ENCODE assay signal across 22 cellular contexts in the genomic region with DNA sequence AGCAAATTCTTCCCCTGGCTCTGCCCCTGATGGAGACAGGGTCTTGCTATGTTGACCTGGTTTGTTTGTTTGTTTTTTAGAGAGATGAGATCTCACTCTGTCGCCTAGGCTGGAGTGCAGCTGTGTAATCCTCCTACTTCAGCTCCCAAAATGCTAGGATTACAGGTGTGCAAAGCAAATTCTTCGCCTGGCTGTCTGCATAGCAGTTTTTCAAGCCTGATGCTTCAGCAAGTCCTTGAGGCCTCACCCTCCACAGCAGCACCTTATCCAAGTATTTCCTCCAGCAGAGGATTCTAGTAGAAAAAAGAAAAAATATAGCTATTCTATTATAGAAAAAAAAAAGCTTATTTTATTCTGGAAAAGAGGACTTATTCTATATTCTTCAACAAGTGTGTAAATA.
"Had no signal": no experiment of that assay in that cellular context is flagged by ENCODE, and none has a peak within 500 bp of the region (broad histone marks: within the 10 kb centered on the region; RNA-seq: fewer than 3 reads in every experiment).

No MANE protein-coding gene starts in this region.

- H3K36me3 ChIP-seq: gastrocnemius medialis, neural progenitor cell, upper lobe of left lung had no signal

- ATAC-seq: activated CD8-positive, alpha-beta T cell treated with anti-CD3 and anti-CD28 coated beads for 36 hours; activated T-cell treated with anti-CD3 and anti-CD28 coated beads, Interleukin-2, amount 50 U/mL, for 4 hours; activated T-helper 17 cell treated with anti-CD3 and anti-CD28 coated beads, Interleukin-2, amount 50 U/mL, for 72 hours; gastrocnemius medialis; left cardiac atrium; naive thymus-derived CD8-positive, alpha-beta T cell; right cardiac atrium had no signal

- H3K9me3 ChIP-seq: gastrocnemius medialis, testis, upper lobe of left lung had no signal

- H2AFZ ChIP-seq: neural progenitor cell had no signal

- H3K27ac ChIP-seq: coronary artery, dorsolateral prefrontal cortex, gastrocnemius medialis, neural progenitor cell, testis, upper lobe of left lung had no signal

- H3K4me3 ChIP-seq: coronary artery, dorsolateral prefrontal cortex, gastrocnemius medialis, neural progenitor cell, testis, upper lobe of left lung had no signal

- H3K4me1 ChIP-seq: gastrocnemius medialis, neural progenitor cell, testis had no signal

- H3K27me3 ChIP-seq: dorsolateral prefrontal cortex, gastrocnemius medialis, neural progenitor cell, testis, upper lobe of left lung had no signal

- H3K4me2 ChIP-seq: neural progenitor cell had no signal

- H3K9ac ChIP-seq: neural progenitor cell had no signal

- FAIRE-seq: bronchial epithelial cell, keratinocyte had no signal

- DNase-seq: activated B cell treated with CpG ODN at 0.5 μM for 24 hours; activated CD4-positive, alpha-beta T cell treated with anti-CD3 and anti-CD28 coated beads, Interleukin-2, amount 50 U/mL, for 1 hour; activated CD8-positive, alpha-beta T cell treated with anti-CD3 and anti-CD28 coated beads for 36 hours; activated T-cell treated with anti-CD3 and anti-CD28 coated beads, Interleukin-2, amount 50 U/mL, for 4 hours; cerebellar nuclear complex; dorsolateral prefrontal cortex; effector memory CD4-positive, alpha-beta T cell; gastrocnemius medialis; glutamatergic neuron; left cardiac atrium; naive thymus-derived CD8-positive, alpha-beta T cell; right cardiac atrium; stimulated activated CD4-positive, alpha-beta T cell treated with anti-CD3 and anti-CD28 coated beads, Interleukin-2, amount 100 ng/mL, for 48 hours; stimulated activated naive CD4-positive, alpha-beta T cell treated with Interleukin-2 at 50 U/mL for 16 hours; T-helper 2 cell; testis; upper lobe of left lung had no signal
